14 cellular contexts compared by ENCODE assay signal in genomic region chr2:163731735-163732134, GRCh38. TPM values are rescaled to one million over a fixed set of nuclear protein-coding genes. Genes with fewer than 3 reads are reported as not detected.
DNase-seq lines count a peak whose midpoint lies in the region; ATAC-seq, FAIRE-seq and TF ChIP-seq lines count a peak whose summit lies in the region.
"Had no signal": no experiment of that assay in that cellular context is flagged by ENCODE, and none has a peak within 500 bp of the region (broad histone marks: within the 10 kb centered on the region; RNA-seq: fewer than 3 reads in every experiment).

No MANE protein-coding gene starts in this region.

- H3K4me1 Mint-ChIP-seq in astrocyte (ENCODE audit: low read depth, unreplicated experiment) (peaks cover 11% of the 10 kb centered on the region), natural killer cell (no peaks in the 10 kb centered on the region)

- intact Hi-C loops in natural killer cell (cut with micrococcal nuclease): no loop called here

- FAIRE-seq in astrocyte (lab: Jason Lieb, UNC): no peak

- no peak overlapping the region for H3K27ac ChIP-seq in astrocyte (ENCODE audit: low read depth, low read length)
- H3K27ac ChIP-seq in skeletal muscle tissue (ENCODE audit: low read depth, low read length): peak overlapping the region; percentile 48
- H3K27ac ChIP-seq: BLaER1, SJCRH30 had no signal

- DNase-seq in DMS114 treated with DMSO at 0.1 percent for 48 hours (lab: John Stamatoyannopoulos, UW; ENCODE audit: unreplicated experiment): peak; percentile 56
- DNase-seq in astrocyte (ENCODE audit: low read depth): no peak
- DNase-seq in inferior parietal cortex (ENCODE audit: extremely low spot score): peak; percentile 62
- no peak for DNase-seq in NCI-H187 treated with DMSO at 0.1 percent for 48 hours (lab: John Stamatoyannopoulos, UW)
- no peak for DNase-seq in NCI-H524 treated with DMSO at 0.1 percent for 48 hours (lab: John Stamatoyannopoulos, UW)
- DNase-seq in NCI-H1436 treated with DMSO at 0.1 percent for 48 hours (lab: John Stamatoyannopoulos, UW): no peak
- no peak for DNase-seq in natural killer cell
- DNase-seq: activated B cell treated with CpG ODN at 0.5 μM for 24 hours; activated CD8-positive, alpha-beta memory T cell treated with anti-CD3 and anti-CD28 coated beads, Interleukin-2, amount 50 U/mL, for 48 hours; NCI-H1694 treated with DMSO at 0.1 percent for 48 hours; stimulated activated CD4-positive, alpha-beta T cell treated with anti-CD3 and anti-CD28 coated beads, Interleukin-12 subunit alpha, Interleukin-12 subunit beta, amount 100 ng/mL, for 4 hours had no signal

- peaks cover 2% of the 10 kb centered on the region for H3K36me3 Mint-ChIP-seq in astrocyte (ENCODE audit: low read depth, unreplicated experiment)
- H3K36me3 Mint-ChIP-seq in natural killer cell: peaks cover 9% of the 10 kb centered on the region

- H3K4me2 ChIP-seq in astrocyte (ENCODE audit: low read length): peak overlapping the region; percentile 93
- H3K4me2 ChIP-seq: BLaER1 had no signal

- TF ChIP-seq CTCF in astrocyte (IDR thresholded peaks at IDR 0.05; ENCODE audit: insufficient read depth, low read depth, low read length) (no peak), natural killer cell (IDR thresholded peaks at IDR 0.05) (no peak)

- no peaks in the 10 kb centered on the region for H3K27me3 Mint-ChIP-seq in astrocyte (ENCODE audit: low read depth, unreplicated experiment)
- H3K27me3 Mint-ChIP-seq in natural killer cell (ENCODE audit: low read depth in 2 of 2): peaks cover 5 to 17% of the 10 kb centered on the region in 2 donors

- H3K27ac Mint-ChIP-seq in astrocyte (ENCODE audit: unreplicated experiment): peak overlapping the region; percentile 80
- H3K27ac Mint-ChIP-seq in natural killer cell: no peak overlapping the region
- H3K27ac Mint-ChIP-seq: activated B cell treated with CpG ODN at 0.5 μM for 24 hours had no signal

- H3K36me3 ChIP-seq in astrocyte (ENCODE audit: insufficient read depth, low read length): no peaks in the 10 kb centered on the region
- no peaks in the 10 kb centered on the region for H3K36me3 ChIP-seq in skeletal muscle tissue (ENCODE audit: control insufficient read depth in 3 of 3, insufficient read depth in 3 of 3, low read length in 3 of 3)
- H3K36me3 ChIP-seq: BLaER1, SJCRH30 had no signal

- H3K4me3 ChIP-seq in astrocyte (ENCODE audit: insufficient read depth, low read depth, low read length) (no peak overlapping the region), skeletal muscle tissue (ENCODE audit: low read length in 3 of 3) (peak overlapping the region in 2 of 3 donors; percentile 23 to 93)
- H3K4me3 ChIP-seq: BLaER1 had no signal

- H2AFZ ChIP-seq in astrocyte (ENCODE audit: low read depth, low read length): no peak overlapping the region

- H3K4me1 ChIP-seq in astrocyte (ENCODE audit: insufficient read depth, low read length) (peaks cover 10% of the 10 kb centered on the region), skeletal muscle tissue (ENCODE audit: control insufficient read depth in 3 of 3, insufficient read depth in 3 of 3, low read length in 3 of 3) (no peaks in the 10 kb centered on the region)
- H3K4me1 ChIP-seq: BLaER1 had no signal

- H3K27me3 ChIP-seq in astrocyte (ENCODE audit: insufficient read depth, low read length) (no peaks in the 10 kb centered on the region), skeletal muscle tissue (ENCODE audit: control insufficient read depth in 3 of 3, insufficient read depth in 3 of 3, low read length in 3 of 3) (no peaks in the 10 kb centered on the region)
- H3K27me3 ChIP-seq: BLaER1, SJCRH30 had no signal

- no peaks in the 10 kb centered on the region for H4K20me1 ChIP-seq in astrocyte (ENCODE audit: insufficient read depth, low read length)
- H4K20me1 ChIP-seq: BLaER1 had no signal

- H3K4me3 Mint-ChIP-seq in astrocyte (ENCODE audit: unreplicated experiment) (no peak overlapping the region), natural killer cell (no peak overlapping the region)
- H3K4me3 Mint-ChIP-seq: activated B cell treated with CpG ODN at 0.5 μM for 24 hours had no signal

- ATAC-seq in natural killer cell: no peak

- H3K9ac ChIP-seq in astrocyte (ENCODE audit: low read length) (no peak overlapping the region), skeletal muscle tissue (ENCODE audit: low read depth in 1 of 3, low read length in 3 of 3) (peak overlapping the region; percentile 52 to 74 (median 70))
- H3K9ac ChIP-seq: BLaER1 had no signal

- H3K9me3 Mint-ChIP-seq in astrocyte (ENCODE audit: unreplicated experiment): no peaks in the 10 kb centered on the region
- H3K9me3 Mint-ChIP-seq in natural killer cell: peaks cover 3 to 6% of the 10 kb centered on the region in 2 donors
- H3K9me3 Mint-ChIP-seq: activated B cell treated with CpG ODN at 0.5 μM for 24 hours had no signal

- H3K9me3 ChIP-seq in astrocyte (ENCODE audit: insufficient read depth, low read depth, low read length) (no peaks in the 10 kb centered on the region), skeletal muscle tissue (ENCODE audit: control insufficient read depth in 3 of 3, low read length in 3 of 3) (no peaks in the 10 kb centered on the region)
- H3K9me3 ChIP-seq: SJCRH30 had no signal

- peaks cover 85% of the 10 kb centered on the region for H3K79me2 ChIP-seq in astrocyte (ENCODE audit: insufficient read depth, low read length)

RNA-seq across cellular contexts. Expression of gene FIGN, which starts 4.1 kb away (rescaled TPM):
- total RNA-seq in astrocyte (25.9 and 30.3 TPM in 2 replicates), skeletal muscle tissue (1.0 TPM), natural killer cell (not detected)
- total RNA-seq: activated B cell treated with CpG ODN at 0.5 μM for 24 hours had no signal

Comparison
In these comparisons a context has a peak if more than half of its experiments do, and no peak if none do; other contexts are left out.
1. DNase-seq: peak in DMS114 treated with DMSO at 0.1 percent for 48 hours (single experiment) and inferior parietal cortex (single experiment); none in astrocyte (single experiment), NCI-H187 treated with DMSO at 0.1 percent for 48 hours (single experiment), NCI-H524 treated with DMSO at 0.1 percent for 48 hours (single experiment), NCI-H1436 treated with DMSO at 0.1 percent for 48 hours (single experiment) and natural killer cell (single experiment).
2. RNA of gene FIGN, which starts 4.1 kb away (total RNA-seq): 25.9 to 30.3 TPM in astrocyte; 1.0 TPM in skeletal muscle tissue (single experiment) and not detected in natural killer cell; every median in the first group is over 10 times any median in the second.